ENCODE assay signal across 1 cellular context in the genomic region with DNA sequence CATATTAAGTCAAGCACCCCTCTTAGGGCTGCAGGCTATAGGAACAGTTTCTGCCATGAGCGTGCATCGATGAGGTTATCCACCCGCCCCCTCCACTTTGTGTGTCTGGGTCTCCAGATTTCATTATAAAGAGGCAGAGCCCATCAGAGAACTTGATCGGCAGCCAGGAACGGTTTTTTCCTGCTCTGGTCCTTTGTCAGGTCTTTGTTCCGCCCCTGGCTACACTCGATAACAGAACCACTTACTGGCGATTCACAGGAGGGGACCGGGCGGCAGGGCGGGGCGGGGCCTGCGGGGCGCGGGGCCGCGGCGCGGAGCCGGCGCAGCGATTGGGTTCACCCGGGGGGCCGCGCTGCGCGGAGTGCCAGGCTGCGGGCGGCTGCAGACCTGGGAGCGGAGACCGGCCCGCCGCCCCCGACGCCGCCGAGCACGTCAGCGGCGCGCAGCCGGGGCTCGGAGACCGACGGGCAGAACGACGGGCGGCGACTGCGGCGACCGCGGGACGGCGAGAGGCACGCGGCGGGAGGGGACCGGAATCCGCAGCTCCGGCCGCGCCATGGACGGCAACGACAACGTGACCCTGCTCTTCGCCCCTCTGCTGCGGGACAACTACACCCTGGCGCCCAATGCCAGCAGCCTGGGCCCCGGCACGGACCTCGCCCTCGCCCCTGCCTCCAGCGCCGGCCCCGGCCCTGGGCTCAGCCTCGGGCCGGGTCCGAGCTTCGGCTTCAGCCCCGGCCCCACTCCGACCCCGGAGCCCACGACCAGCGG.
A peak's percentile ranks its signal among the peaks of the same experiment; 100 is the strongest.
TF ChIP-seq lines count a peak whose summit lies in the region.

A gene with protein sequence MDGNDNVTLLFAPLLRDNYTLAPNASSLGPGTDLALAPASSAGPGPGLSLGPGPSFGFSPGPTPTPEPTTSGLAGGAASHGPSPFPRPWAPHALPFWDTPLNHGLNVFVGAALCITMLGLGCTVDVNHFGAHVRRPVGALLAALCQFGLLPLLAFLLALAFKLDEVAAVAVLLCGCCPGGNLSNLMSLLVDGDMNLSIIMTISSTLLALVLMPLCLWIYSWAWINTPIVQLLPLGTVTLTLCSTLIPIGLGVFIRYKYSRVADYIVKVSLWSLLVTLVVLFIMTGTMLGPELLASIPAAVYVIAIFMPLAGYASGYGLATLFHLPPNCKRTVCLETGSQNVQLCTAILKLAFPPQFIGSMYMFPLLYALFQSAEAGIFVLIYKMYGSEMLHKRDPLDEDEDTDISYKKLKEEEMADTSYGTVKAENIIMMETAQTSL (plus strand): TSS at position 338 of the 771 bp plus-strand sequence. CDS start 219 bp downstream, at position 557.

TF ChIP-seq in K562, 482 proteins besides CTCF, POLR2A, EP300 and RAD21 (continued from another document):
- TF ChIP-seq, protein P1, sequence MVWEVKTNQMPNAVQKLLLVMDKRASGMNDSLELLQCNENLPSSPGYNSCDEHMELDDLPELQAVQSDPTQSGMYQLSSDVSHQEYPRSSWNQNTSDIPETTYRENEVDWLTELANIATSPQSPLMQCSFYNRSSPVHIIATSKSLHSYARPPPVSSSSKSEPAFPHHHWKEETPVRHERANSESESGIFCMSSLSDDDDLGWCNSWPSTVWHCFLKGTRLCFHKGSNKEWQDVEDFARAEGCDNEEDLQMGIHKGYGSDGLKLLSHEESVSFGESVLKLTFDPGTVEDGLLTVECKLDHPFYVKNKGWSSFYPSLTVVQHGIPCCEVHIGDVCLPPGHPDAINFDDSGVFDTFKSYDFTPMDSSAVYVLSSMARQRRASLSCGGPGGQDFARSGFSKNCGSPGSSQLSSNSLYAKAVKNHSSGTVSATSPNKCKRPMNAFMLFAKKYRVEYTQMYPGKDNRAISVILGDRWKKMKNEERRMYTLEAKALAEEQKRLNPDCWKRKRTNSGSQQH (CRISPR knock-in tag; IDR thresholded peaks at IDR 0.05), result no peak
- TF ChIP-seq YY1 (IDR thresholded peaks at IDR 0.05; ENCODE audit: borderline replicate concordance in 1 of 3, control insufficient read depth in 1 of 3, extremely low read depth in 1 of 3, insufficient read depth in 3 of 3, insufficient read length in 1 of 3, insufficient replicate concordance in 2 of 3, low read depth in 1 of 3, low read length in 2 of 3) (peak in 1 of 3 experiments; percentile 18), HDAC1 (IDR thresholded peaks at IDR 0.05) (no peak), CBFA2T2 (conservative IDR thresholded peaks at IDR 0.05) (peak; percentile 30; the same call in 1 of the 2 replicates), PURB (CRISPR knock-in tag; IDR thresholded peaks at IDR 0.05; ENCODE audit: low read depth) (no peak), ZNF436 (CRISPR knock-in tag; IDR thresholded peaks at IDR 0.05) (no peak), ZNF354B (CRISPR knock-in tag; IDR thresholded peaks at IDR 0.05) (no peak), ZNF165 (CRISPR knock-in tag; IDR thresholded peaks at IDR 0.05; ENCODE audit: borderline replicate concordance) (no peak), ZNF316 (IDR thresholded peaks at IDR 0.05) (no peak), CBX3 (IDR thresholded peaks at IDR 0.05; ENCODE audit: borderline replicate concordance in 1 of 2, low read length in 2 of 2) (0 out of 3 replicates have a peak, but pooled peaks of 1 of the 2 experiments have one; percentile 14), KDM5B (IDR thresholded peaks at IDR 0.05; ENCODE audit: insufficient replicate concordance, low read depth, low read length) (no peak), WHSC1 (IDR thresholded peaks at IDR 0.05; ENCODE audit: low read length) (no peak), DACH1 (IDR thresholded peaks at IDR 0.05; ENCODE audit: partially characterized antibody) (no peak), HLTF (IDR thresholded peaks at IDR 0.05) (no peak), MECOM (CRISPR knock-in tag; IDR thresholded peaks at IDR 0.05) (no peak)
- TF ChIP-seq, protein P2, sequence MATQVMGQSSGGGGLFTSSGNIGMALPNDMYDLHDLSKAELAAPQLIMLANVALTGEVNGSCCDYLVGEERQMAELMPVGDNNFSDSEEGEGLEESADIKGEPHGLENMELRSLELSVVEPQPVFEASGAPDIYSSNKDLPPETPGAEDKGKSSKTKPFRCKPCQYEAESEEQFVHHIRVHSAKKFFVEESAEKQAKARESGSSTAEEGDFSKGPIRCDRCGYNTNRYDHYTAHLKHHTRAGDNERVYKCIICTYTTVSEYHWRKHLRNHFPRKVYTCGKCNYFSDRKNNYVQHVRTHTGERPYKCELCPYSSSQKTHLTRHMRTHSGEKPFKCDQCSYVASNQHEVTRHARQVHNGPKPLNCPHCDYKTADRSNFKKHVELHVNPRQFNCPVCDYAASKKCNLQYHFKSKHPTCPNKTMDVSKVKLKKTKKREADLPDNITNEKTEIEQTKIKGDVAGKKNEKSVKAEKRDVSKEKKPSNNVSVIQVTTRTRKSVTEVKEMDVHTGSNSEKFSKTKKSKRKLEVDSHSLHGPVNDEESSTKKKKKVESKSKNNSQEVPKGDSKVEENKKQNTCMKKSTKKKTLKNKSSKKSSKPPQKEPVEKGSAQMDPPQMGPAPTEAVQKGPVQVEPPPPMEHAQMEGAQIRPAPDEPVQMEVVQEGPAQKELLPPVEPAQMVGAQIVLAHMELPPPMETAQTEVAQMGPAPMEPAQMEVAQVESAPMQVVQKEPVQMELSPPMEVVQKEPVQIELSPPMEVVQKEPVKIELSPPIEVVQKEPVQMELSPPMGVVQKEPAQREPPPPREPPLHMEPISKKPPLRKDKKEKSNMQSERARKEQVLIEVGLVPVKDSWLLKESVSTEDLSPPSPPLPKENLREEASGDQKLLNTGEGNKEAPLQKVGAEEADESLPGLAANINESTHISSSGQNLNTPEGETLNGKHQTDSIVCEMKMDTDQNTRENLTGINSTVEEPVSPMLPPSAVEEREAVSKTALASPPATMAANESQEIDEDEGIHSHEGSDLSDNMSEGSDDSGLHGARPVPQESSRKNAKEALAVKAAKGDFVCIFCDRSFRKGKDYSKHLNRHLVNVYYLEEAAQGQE (CRISPR knock-in tag; IDR thresholded peaks at IDR 0.05; ENCODE audit: low read depth), result no peak
- TF ChIP-seq, protein P3, sequence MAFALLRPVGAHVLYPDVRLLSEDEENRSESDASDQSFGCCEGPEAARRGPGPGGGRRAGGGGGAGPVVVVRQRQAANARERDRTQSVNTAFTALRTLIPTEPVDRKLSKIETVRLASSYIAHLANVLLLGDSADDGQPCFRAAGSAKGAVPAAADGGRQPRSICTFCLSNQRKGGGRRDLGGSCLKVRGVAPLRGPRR (CRISPR knock-in tag; IDR thresholded peaks at IDR 0.05), result no peak
- TF ChIP-seq, protein P4, sequence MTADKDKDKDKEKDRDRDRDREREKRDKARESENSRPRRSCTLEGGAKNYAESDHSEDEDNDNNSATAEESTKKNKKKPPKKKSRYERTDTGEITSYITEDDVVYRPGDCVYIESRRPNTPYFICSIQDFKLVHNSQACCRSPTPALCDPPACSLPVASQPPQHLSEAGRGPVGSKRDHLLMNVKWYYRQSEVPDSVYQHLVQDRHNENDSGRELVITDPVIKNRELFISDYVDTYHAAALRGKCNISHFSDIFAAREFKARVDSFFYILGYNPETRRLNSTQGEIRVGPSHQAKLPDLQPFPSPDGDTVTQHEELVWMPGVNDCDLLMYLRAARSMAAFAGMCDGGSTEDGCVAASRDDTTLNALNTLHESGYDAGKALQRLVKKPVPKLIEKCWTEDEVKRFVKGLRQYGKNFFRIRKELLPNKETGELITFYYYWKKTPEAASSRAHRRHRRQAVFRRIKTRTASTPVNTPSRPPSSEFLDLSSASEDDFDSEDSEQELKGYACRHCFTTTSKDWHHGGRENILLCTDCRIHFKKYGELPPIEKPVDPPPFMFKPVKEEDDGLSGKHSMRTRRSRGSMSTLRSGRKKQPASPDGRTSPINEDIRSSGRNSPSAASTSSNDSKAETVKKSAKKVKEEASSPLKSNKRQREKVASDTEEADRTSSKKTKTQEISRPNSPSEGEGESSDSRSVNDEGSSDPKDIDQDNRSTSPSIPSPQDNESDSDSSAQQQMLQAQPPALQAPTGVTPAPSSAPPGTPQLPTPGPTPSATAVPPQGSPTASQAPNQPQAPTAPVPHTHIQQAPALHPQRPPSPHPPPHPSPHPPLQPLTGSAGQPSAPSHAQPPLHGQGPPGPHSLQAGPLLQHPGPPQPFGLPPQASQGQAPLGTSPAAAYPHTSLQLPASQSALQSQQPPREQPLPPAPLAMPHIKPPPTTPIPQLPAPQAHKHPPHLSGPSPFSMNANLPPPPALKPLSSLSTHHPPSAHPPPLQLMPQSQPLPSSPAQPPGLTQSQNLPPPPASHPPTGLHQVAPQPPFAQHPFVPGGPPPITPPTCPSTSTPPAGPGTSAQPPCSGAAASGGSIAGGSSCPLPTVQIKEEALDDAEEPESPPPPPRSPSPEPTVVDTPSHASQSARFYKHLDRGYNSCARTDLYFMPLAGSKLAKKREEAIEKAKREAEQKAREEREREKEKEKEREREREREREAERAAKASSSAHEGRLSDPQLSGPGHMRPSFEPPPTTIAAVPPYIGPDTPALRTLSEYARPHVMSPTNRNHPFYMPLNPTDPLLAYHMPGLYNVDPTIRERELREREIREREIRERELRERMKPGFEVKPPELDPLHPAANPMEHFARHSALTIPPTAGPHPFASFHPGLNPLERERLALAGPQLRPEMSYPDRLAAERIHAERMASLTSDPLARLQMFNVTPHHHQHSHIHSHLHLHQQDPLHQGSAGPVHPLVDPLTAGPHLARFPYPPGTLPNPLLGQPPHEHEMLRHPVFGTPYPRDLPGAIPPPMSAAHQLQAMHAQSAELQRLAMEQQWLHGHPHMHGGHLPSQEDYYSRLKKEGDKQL (CRISPR knock-in tag; IDR thresholded peaks at IDR 0.05; ENCODE audit: borderline replicate concordance), result no peak
- TF ChIP-seq, protein P5, sequence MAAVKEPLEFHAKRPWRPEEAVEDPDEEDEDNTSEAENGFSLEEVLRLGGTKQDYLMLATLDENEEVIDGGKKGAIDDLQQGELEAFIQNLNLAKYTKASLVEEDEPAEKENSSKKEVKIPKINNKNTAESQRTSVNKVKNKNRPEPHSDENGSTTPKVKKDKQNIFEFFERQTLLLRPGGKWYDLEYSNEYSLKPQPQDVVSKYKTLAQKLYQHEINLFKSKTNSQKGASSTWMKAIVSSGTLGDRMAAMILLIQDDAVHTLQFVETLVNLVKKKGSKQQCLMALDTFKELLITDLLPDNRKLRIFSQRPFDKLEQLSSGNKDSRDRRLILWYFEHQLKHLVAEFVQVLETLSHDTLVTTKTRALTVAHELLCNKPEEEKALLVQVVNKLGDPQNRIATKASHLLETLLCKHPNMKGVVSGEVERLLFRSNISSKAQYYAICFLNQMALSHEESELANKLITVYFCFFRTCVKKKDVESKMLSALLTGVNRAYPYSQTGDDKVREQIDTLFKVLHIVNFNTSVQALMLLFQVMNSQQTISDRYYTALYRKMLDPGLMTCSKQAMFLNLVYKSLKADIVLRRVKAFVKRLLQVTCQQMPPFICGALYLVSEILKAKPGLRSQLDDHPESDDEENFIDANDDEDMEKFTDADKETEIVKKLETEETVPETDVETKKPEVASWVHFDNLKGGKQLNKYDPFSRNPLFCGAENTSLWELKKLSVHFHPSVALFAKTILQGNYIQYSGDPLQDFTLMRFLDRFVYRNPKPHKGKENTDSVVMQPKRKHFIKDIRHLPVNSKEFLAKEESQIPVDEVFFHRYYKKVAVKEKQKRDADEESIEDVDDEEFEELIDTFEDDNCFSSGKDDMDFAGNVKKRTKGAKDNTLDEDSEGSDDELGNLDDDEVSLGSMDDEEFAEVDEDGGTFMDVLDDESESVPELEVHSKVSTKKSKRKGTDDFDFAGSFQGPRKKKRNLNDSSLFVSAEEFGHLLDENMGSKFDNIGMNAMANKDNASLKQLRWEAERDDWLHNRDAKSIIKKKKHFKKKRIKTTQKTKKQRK (IDR thresholded peaks at IDR 0.05; ENCODE audit: borderline replicate concordance, low read depth, low read length), result no peak
